ENCODE assay signal across 20 cellular contexts in genomic region chr5:154765396-154765925, GRCh38. TPM values are rescaled to one million over a fixed set of nuclear protein-coding genes. Genes with fewer than 3 reads are reported as not detected.
DNase-seq lines count a peak whose midpoint lies in the region; ATAC-seq, FAIRE-seq and TF ChIP-seq lines count a peak whose summit lies in the region.
"Had no signal": no experiment of that assay in that cellular context is flagged by ENCODE, and none has a peak within 500 bp of the region (broad histone marks: within the 10 kb centered on the region; RNA-seq: fewer than 3 reads in every experiment).

No MANE protein-coding gene starts in this region.

- TF ChIP-seq RAD21 in GM12878 (IDR thresholded peaks at IDR 0.05; ENCODE audit: insufficient read depth, low read depth, low read length) = no peak

- no peaks in the 10 kb centered on the region for H3K9me3 ChIP-seq in GM12878 (replicated peaks; ENCODE audit: control insufficient read depth, insufficient read depth, low read length)
- no peaks in the 10 kb centered on the region for H3K9me3 ChIP-seq in small intestine (ENCODE audit: control insufficient read depth, low read depth)
- H3K9me3 ChIP-seq: vagina had no signal

- POLR2A ChIA-PET in GM12878 (lab: Charles Lee) = no interaction called here

- peaks cover 2 to 5% of the 10 kb centered on the region in 2 experiments; a peak in 3 of 4 replicates for H3K36me3 ChIP-seq in GM12878 (ENCODE audit: control insufficient read depth in 2 of 2, insufficient read depth in 2 of 2, low read length in 1 of 2)
- no peaks in the 10 kb centered on the region for H3K36me3 ChIP-seq in small intestine (ENCODE audit: control insufficient read depth in 2 of 2, insufficient read depth in 2 of 2, low read length in 2 of 2)
- H3K36me3 ChIP-seq: cardiac muscle cell, vagina had no signal

- FAIRE-seq in GM12878 (lab: Jason Lieb, UNC) (no peak), small intestine (lab: Jason Lieb, UNC) (no peak)
- FAIRE-seq: kidney had no signal

- ATAC-seq in activated T-cell treated with anti-CD3 and anti-CD28 coated beads, Interleukin-2, amount 50 U/mL, for 72 hours (replicated peaks in 1 of 2) = no peak
- ATAC-seq in GM12878 = no peak
- ATAC-seq in sciatic nerve = no peak
- ATAC-seq: effector memory CD8-positive, alpha-beta T cell had no signal

- H3K4me1 Mint-ChIP-seq in activated T-cell treated with anti-CD3 and anti-CD28 coated beads, Interleukin-2, amount 50 U/mL, for 72 hours (ENCODE audit: low read depth) = peaks cover 91% of the 10 kb centered on the region
- H3K4me1 Mint-ChIP-seq in IgD-negative memory B cell = peaks cover 56 to 72% (median 66%) of the 10 kb centered on the region in 3 donors

- WGBS in GM12878 (ENCODE audit: insufficient coverage, insufficient replicate concordance, low lambda C conversion rate, missing lambda C conversion rate) = 58% methylated on average over 10 of the region's 10 CpGs
- WGBS in small intestine, 3 donors = 39 to 76% (median 56%) methylated on average over 10 of the region's 10 CpGs

- H3K4me2 ChIP-seq in GM12878 (ENCODE audit: control insufficient read depth, insufficient read depth) = peak overlapping the region; percentile 24; the same call in 1 of the 2 replicates

- H3K27me3 ChIP-seq in GM12878 (replicated peaks in 1 of 2; ENCODE audit: control insufficient read depth in 2 of 2, insufficient read depth in 2 of 2, low read length in 1 of 2) (no peaks in the 10 kb centered on the region), small intestine (ENCODE audit: control insufficient read depth in 2 of 2, insufficient read depth in 2 of 2, low read length in 2 of 2) (no peaks in the 10 kb centered on the region)
- H3K27me3 ChIP-seq: cardiac muscle cell, vagina had no signal

- no peaks in the 10 kb centered on the region for H3K9me3 Mint-ChIP-seq in activated T-cell treated with anti-CD3 and anti-CD28 coated beads, Interleukin-2, amount 50 U/mL, for 72 hours
- no peaks in the 10 kb centered on the region for H3K9me3 Mint-ChIP-seq in IgD-negative memory B cell
- H3K9me3 Mint-ChIP-seq: effector memory CD8-positive, alpha-beta T cell had no signal

- DNase-seq in activated T-cell treated with anti-CD3 and anti-CD28 coated beads, Interleukin-2, amount 50 U/mL, for 72 hours = no peak
- no peak for DNase-seq in activated T-cell treated with anti-CD3 and anti-CD28 coated beads for 4 hours
- DNase-seq in GM12878 (ENCODE audit: low read depth, low spot score) = no peak
- peak; percentile 56 for DNase-seq in small intestine
- DNase-seq in activated gamma-delta T cell (lab: John Stamatoyannopoulos, UW) = no peak
- DNase-seq in sciatic nerve (ENCODE audit: low spot score) = no peak
- DNase-seq in iPS-NIHi7 (ENCODE audit: extremely low spot score) = no peak
- DNase-seq: activated CD8-positive, alpha-beta memory T cell treated with anti-CD3 and anti-CD28 coated beads for 24 hours; activated naive CD4-positive, alpha-beta T cell treated with Interleukin-2 at 50 U/mL for 16 hours; effector memory CD8-positive, alpha-beta T cell; EL; HCEC 1CT; kidney; mesendoderm; NCI-H1436; RPMI8226; SW 1271 had no signal

- peak overlapping the region; percentile 42 for H3K27ac Mint-ChIP-seq in activated T-cell treated with anti-CD3 and anti-CD28 coated beads, Interleukin-2, amount 50 U/mL, for 72 hours
- peak overlapping the region in 2 of 3 donors; percentile 0 to 12 for H3K27ac Mint-ChIP-seq in IgD-negative memory B cell

- no peak for TF ChIP-seq EP300 in GM12878 (IDR thresholded peaks at IDR 0.05; ENCODE audit: borderline replicate concordance in 1 of 2, control insufficient read depth in 1 of 2, low read depth in 2 of 2, low read length in 2 of 2)

- H3K27ac ChIP-seq in GM12878 (ENCODE audit: control insufficient read depth, insufficient read depth) (no peak overlapping the region), small intestine (ENCODE audit: low read depth in 1 of 2, low read length in 1 of 2) (no peak overlapping the region)
- H3K27ac ChIP-seq: cardiac muscle cell, vagina had no signal

- H3K4me1 ChIP-seq in GM12878 (ENCODE audit: control insufficient read depth, insufficient read depth, low read length) = peaks cover 62% of the 10 kb centered on the region
- H3K4me1 ChIP-seq in small intestine (ENCODE audit: control insufficient read depth in 2 of 2, insufficient read depth in 1 of 2, low read depth in 1 of 2, low read length in 1 of 2) = peaks cover 17 to 28% of the 10 kb centered on the region in 2 donors

- CTCF ChIA-PET in GM12878 (lab: Yijun Ruan, JAX) = no interaction called here

- in situ Hi-C loops in GM12878 (cut with MboI) = no loop called here

- intact Hi-C loops in GM12878 (cut with micrococcal nuclease; ENCODE audit: unreplicated experiment) (no loop called here), sciatic nerve (cut with DNase I) (no loop called here)

- no peak overlapping the region for H3K9ac ChIP-seq in GM12878 (ENCODE audit: control insufficient read depth, insufficient read depth, low read length)

- no TSS peak for BruUV-seq in GM12878 (replicated peaks; lab: Mats Ljungman, UMichigan)

- no peak overlapping the region for H2AFZ ChIP-seq in GM12878 (ENCODE audit: control insufficient read depth, low read depth, low read length)

- SMC1A ChIA-PET in GM12878 (lab: Charles Lee; ENCODE audit: uncharacterized antibody, unreplicated experiment) = no interaction called here

- H3K27me3 Mint-ChIP-seq in activated T-cell treated with anti-CD3 and anti-CD28 coated beads, Interleukin-2, amount 50 U/mL, for 72 hours (ENCODE audit: low read depth) = no peaks in the 10 kb centered on the region
- no peaks in the 10 kb centered on the region for H3K27me3 Mint-ChIP-seq in IgD-negative memory B cell
- H3K27me3 Mint-ChIP-seq: effector memory CD8-positive, alpha-beta T cell had no signal

- H3K4me3 ChIP-seq in GM12878 (no peak overlapping the region), small intestine (ENCODE audit: low read depth in 1 of 2, low read length in 2 of 2) (no peak overlapping the region)
- H3K4me3 ChIP-seq: cardiac muscle cell, vagina had no signal

- peaks cover 96% of the 10 kb centered on the region for H3K79me2 ChIP-seq in GM12878 (ENCODE audit: control insufficient read depth, insufficient read depth, low read length)

- TF ChIP-seq CTCF in GM12878 (IDR thresholded peaks at IDR 0.05 in 2 of 3, conservative IDR thresholded peaks at IDR 0.05 in 1 of 3; ENCODE audit: control insufficient read depth in 2 of 3, extremely low read depth in 1 of 3, insufficient read depth in 1 of 3, low read depth in 3 of 3, low read length in 3 of 3) = no peak

- H3K36me3 Mint-ChIP-seq in activated T-cell treated with anti-CD3 and anti-CD28 coated beads, Interleukin-2, amount 50 U/mL, for 72 hours (ENCODE audit: insufficient read depth in 2 of 2) = peaks cover 4 to 9% of the 10 kb centered on the region in 2 donors
- no peaks in the 10 kb centered on the region for H3K36me3 Mint-ChIP-seq in IgD-negative memory B cell

- peak overlapping the region; percentile 52 to 55 for H3K4me3 Mint-ChIP-seq in activated T-cell treated with anti-CD3 and anti-CD28 coated beads, Interleukin-2, amount 50 U/mL, for 72 hours
- H3K4me3 Mint-ChIP-seq in IgD-negative memory B cell = peak overlapping the region in 2 of 4 donors; percentile 0 to 30
- H3K4me3 Mint-ChIP-seq: effector memory CD8-positive, alpha-beta T cell had no signal

- peaks cover 14% of the 10 kb centered on the region for H4K20me1 ChIP-seq in GM12878 (ENCODE audit: control insufficient read depth, insufficient read depth)

- RAD21 ChIA-PET in GM12878 (lab: Charles Lee; ENCODE audit: unreplicated experiment) = no interaction called here

- TF ChIP-seq POLR2A in GM12878 (IDR thresholded peaks at IDR 0.05; ENCODE audit: low read depth, low read length) = peak; percentile 48

TF ChIP-seq in GM12878, 131 proteins besides CTCF, POLR2A, EP300 and RAD21:
- no peak for TF ChIP-seq MEF2A (IDR thresholded peaks at IDR 0.05; ENCODE audit: insufficient read depth, low read depth, low read length)
- TF ChIP-seq ZNF217 (IDR thresholded peaks at IDR 0.05) = no peak
- no peak for TF ChIP-seq RAD51 (IDR thresholded peaks at IDR 0.05)
- TF ChIP-seq SIN3A (IDR thresholded peaks at IDR 0.05; ENCODE audit: low read depth, low read length) = no peak
- TF ChIP-seq GABPA (IDR thresholded peaks at IDR 0.05; ENCODE audit: low read depth) = no peak
- TF ChIP-seq, protein P1, sequence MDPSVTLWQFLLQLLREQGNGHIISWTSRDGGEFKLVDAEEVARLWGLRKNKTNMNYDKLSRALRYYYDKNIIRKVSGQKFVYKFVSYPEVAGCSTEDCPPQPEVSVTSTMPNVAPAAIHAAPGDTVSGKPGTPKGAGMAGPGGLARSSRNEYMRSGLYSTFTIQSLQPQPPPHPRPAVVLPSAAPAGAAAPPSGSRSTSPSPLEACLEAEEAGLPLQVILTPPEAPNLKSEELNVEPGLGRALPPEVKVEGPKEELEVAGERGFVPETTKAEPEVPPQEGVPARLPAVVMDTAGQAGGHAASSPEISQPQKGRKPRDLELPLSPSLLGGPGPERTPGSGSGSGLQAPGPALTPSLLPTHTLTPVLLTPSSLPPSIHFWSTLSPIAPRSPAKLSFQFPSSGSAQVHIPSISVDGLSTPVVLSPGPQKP (IDR thresholded peaks at IDR 0.05; ENCODE audit: low read depth, low read length) = no peak

RNA-seq across cellular contexts. Expression of gene LARP1, which starts 10.3 kb away (rescaled TPM):
- 100 to 1,000 TPM; 248 to 266 TPM for total RNA-seq in activated T-cell treated with anti-CD3 and anti-CD28 coated beads, Interleukin-2, amount 50 U/mL, for 72 hours
- polyA plus RNA-seq in IgD-negative memory B cell (24.9 TPM), GM12878 (2011; rRNA removed) (30.0 and 58.4 TPM in 2 replicates), GM12878 (2014; fragmentation: Illumina TruSeq; extraction: Trizol) (132 and 140 TPM in 2 replicates), GM12878 (2014; fragmentation: Nextera tagmentation; extraction: Ambion mirVana) (10 to 100 TPM; 22.6 to 39.3 TPM), GM12878 (2014; rRNA removed) (83.7 and 90.5 TPM in 2 replicates), GM12878 (2016; fragmentation: Nextera tagmentation; extraction: Ambion mirVana) (10 to 100 TPM; 30.0 to 34.3 TPM), small intestine (10 to 100 TPM; 16.8 to 63.2 (median 22.8) TPM)
- total RNA-seq in GM12878 (2013; cell fraction: nucleolus; rRNA removed) = 116 and 118 TPM in 2 replicates
- total RNA-seq in GM12878 (2014; rRNA removed) (54.0 and 63.2 TPM in 2 replicates), GM12878 (2014; rRNA removed; fragmentation: Illumina TruSeq; extraction: Trizol) (59.8 and 63.1 TPM in 2 replicates), GM12878 (2021) (219 and 227 TPM in 2 replicates), sciatic nerve (157 TPM)
- polyA plus RNA-seq in GM12878 (2011; ENCODE audit: low read depth) = 45.4 TPM
- polyA plus RNA-seq in GM12878 (2011; cell fraction: cytosol; rRNA removed) = 42.4 and 55.8 TPM in 2 replicates
- polyA plus RNA-seq in GM12878 (2011; cell fraction: nucleus; rRNA removed) = 99.6 and 121 TPM in 2 replicates
- 57.6 and 61.3 TPM in 2 replicates for polyA plus RNA-seq in GM12878 (2012)
- polyA minus RNA-seq in GM12878 (2011; rRNA and poly(A)+ RNA removed) = 67.0 and 86.7 TPM in 2 replicates
- polyA minus RNA-seq in GM12878 (2011; cell fraction: cytosol; rRNA and poly(A)+ RNA removed) = 44.5 and 48.9 TPM in 2 replicates
- 58.8 and 110 TPM in 2 replicates for polyA minus RNA-seq in GM12878 (2011; cell fraction: nucleus; rRNA and poly(A)+ RNA removed)
